In the genomic region with DNA sequence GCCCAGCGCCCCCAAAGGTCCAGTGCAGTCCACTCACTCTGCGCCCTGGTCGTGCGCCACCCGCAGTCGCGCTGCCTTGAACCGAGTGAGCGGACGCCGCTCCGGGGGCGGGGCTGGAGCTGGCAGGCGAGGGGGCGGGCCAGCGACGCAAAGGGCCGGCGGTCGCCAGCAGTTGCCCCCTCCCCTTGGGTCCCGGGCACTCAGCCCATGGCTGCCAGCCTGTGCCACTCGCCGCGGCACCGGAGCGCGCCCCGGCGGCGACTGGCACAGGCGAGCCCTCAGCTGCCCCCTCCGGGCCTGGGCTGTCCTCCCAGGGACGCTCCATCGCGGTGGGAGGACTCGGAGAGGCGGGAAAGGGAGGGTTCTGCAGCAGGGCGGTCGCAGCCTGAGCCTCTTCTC, we compare ENCODE assay signal across 8 cellular contexts. TPM values are rescaled to one million over a fixed set of nuclear protein-coding genes. Genes with fewer than 3 reads are reported as not detected.
DNase-seq lines count a peak whose midpoint lies in the region; ATAC-seq, FAIRE-seq and TF ChIP-seq lines count a peak whose summit lies in the region.

A gene with protein sequence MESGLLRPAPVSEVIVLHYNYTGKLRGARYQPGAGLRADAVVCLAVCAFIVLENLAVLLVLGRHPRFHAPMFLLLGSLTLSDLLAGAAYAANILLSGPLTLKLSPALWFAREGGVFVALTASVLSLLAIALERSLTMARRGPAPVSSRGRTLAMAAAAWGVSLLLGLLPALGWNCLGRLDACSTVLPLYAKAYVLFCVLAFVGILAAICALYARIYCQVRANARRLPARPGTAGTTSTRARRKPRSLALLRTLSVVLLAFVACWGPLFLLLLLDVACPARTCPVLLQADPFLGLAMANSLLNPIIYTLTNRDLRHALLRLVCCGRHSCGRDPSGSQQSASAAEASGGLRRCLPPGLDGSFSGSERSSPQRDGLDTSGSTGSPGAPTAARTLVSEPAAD (minus strand): TSS at position 87 of the 399 bp plus-strand sequence. CDS start 2,436 bp downstream, outside the sequence.

- TF ChIP-seq POLR2A in uterus (IDR thresholded peaks at IDR 0.05): no peak

- peak; percentile 36 to 63 (median 56) for ATAC-seq in pancreas
- ATAC-seq in HG03039 (IDR thresholded peaks at IDR 0.05; ENCODE audit: unreplicated experiment): no peak

- intact Hi-C loops in pancreas (cut with DNase I) (no loop called here), uterus (cut with DNase I; ENCODE audit: low total_unique reads) (no loop called here)

- DNase-seq in 8988T (peak; percentile 57), ELR (ENCODE audit: low read depth) (peak; percentile 34), fibroblast of the aortic adventitia (ENCODE audit: low read depth) (no peak), pancreas (peak; percentile 52 to 83 (median 67)), OCI-M1 (lab: John Stamatoyannopoulos, UW) (no peak), uterus (no peak)

- WGBS in pancreas, 2 donors: 2 to 4% methylated on average over 27 to 39 of the region's 39 CpGs

- TF ChIP-seq CTCF in VCaP (conservative IDR thresholded peaks at IDR 0.05) (0 out of 2 replicates have a peak, but pooled peaks have one; percentile 14), fibroblast of the aortic adventitia (IDR thresholded peaks at IDR 0.05; ENCODE audit: insufficient read depth, low read length) (no peak), pancreas (IDR thresholded peaks at IDR 0.05) (no peak), uterus (IDR thresholded peaks at IDR 0.05) (no peak)

- no peaks in the 10 kb centered on the region for H3K9me3 ChIP-seq in pancreas
- no peaks in the 10 kb centered on the region for H3K9me3 ChIP-seq in uterus

- H3K4me3 ChIP-seq in fibroblast of the aortic adventitia (ENCODE audit: low read depth, low read length) (peak within 1 kb of the TSS; percentile 33), pancreas (peak within 1 kb of the TSS; percentile 19 to 57 (median 34)), uterus (no peak within 1 kb of the TSS)

- H3K36me3 ChIP-seq in pancreas (no peaks in the 10 kb centered on the region), uterus (no peaks in the 10 kb centered on the region)

- FAIRE-seq in pancreas (lab: Jason Lieb, UNC): no peak

- H3K27ac ChIP-seq in VCaP (peak within 1 kb of the TSS; percentile 20; the same call in 1 of the 2 replicates), pancreas (peak within 1 kb of the TSS in 2 of 4 donors; percentile 5 to 10), uterus (no peak within 1 kb of the TSS)

- H3K4me1 ChIP-seq in pancreas (peaks cover 6 to 19% (median 7%) of the 10 kb centered on the region in 3 donors), uterus (peaks cover 0 to 7% of the 10 kb centered on the region in 2 donors)

- H3K27me3 ChIP-seq in pancreas (no peaks in the 10 kb centered on the region), uterus (peaks cover 9 to 26% of the 10 kb centered on the region in 2 donors)

RNA-seq across cellular contexts. Expression of the gene that starts here (rescaled TPM):
- 0.27 and 0.41 TPM in 2 replicates for total RNA-seq in fibroblast of the aortic adventitia (ENCODE audit: low replicate concordance)
- 1 to 10 TPM in 2 of 6 donors, under 1 TPM in 4; 0.32 to 1.3 (median 0.63) TPM for total RNA-seq in pancreas
- polyA plus RNA-seq in pancreas: under 1 TPM; 0.21 to 0.38 TPM
- total RNA-seq in uterus: 1 to 10 TPM in 2 of 4 donors, not detected in 2; 1.8 to 2.6 TPM

Comparison
In these comparisons a context has a peak if more than half of its experiments do, and no peak if none do; other contexts are left out.
1. DNase-seq: peak in 8988T (single experiment), ELR (single experiment) and pancreas (6 of 6); none in fibroblast of the aortic adventitia (single experiment), OCI-M1 (single experiment) and uterus (0 of 2).
2. H3K4me3 ChIP-seq: peak in fibroblast of the aortic adventitia (single experiment) and pancreas (4 of 4); none in uterus (0 of 2).